ENCODE assay signal across 8 cellular contexts in the genomic region with DNA sequence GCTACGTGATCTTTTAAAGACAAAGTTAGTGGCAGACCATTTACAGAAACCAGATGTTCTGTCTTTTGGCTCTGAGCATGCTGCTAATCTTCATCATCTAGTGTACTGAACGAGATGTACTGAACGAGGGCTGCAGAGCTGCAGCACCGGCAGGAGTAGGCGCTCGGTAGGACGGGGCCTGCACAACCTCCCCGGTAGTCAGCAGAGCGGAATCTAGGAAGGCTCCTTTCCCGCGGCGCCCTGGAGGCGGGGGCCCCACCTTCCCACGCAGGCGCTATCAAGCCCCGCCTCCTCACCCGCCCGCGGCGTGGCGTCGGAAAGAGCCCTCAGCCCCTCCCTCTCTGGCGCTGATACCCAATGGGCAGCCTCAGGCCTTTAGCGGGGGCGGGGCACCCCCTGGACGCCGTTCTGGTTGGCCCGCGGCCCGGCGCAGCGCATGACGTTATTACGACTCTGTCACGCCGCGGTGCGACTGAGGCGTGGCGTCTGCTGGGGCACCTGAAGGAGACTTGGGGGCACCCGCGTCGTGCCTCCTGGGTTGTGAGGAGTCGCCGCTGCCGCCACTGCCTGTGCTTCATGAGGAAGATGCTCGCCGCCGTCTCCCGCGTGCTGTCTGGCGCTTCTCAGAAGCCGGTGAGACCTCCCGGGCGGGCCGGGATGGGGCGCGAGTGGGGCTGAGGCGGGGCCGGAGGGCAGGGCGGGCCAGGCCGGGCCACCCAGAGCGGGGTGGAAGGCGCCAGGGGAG. TPM values are rescaled to one million over a fixed set of nuclear protein-coding genes. Genes with fewer than 3 reads are reported as not detected.
DNase-seq lines count a peak whose midpoint lies in the region; ATAC-seq and TF ChIP-seq lines count a peak whose summit lies in the region.

A gene (plus strand): TSS at position 466 of the 745 bp plus-strand sequence. CDS start 111 bp downstream, at position 577.

- H3K27ac Mint-ChIP-seq in T-helper 1 cell treated with Interleukin-12 subunit alpha and Interleukin-12 subunit beta and Interleukin-4 antibody, amounts not matched to agents 30 μg/mL and 1 μg/mL, for 36 hours: peak within 1 kb of the TSS; percentile 90
- peak within 1 kb of the TSS; percentile 95 for H3K27ac Mint-ChIP-seq in progenitor cell of endocrine pancreas

- H3K27me3 ChIP-seq in heart right ventricle: peaks cover 0 to 4% (median 0%) of the 10 kb centered on the region in 7 donors

- H3K4me1 ChIP-seq in heart right ventricle: peaks cover 0 to 48% (median 8%) of the 10 kb centered on the region in 9 donors

- H3K27me3 Mint-ChIP-seq in T-helper 1 cell treated with Interleukin-12 subunit alpha and Interleukin-12 subunit beta and Interleukin-4 antibody, amounts not matched to agents 30 μg/mL and 1 μg/mL, for 36 hours (ENCODE audit: low read depth): no peaks in the 10 kb centered on the region
- no peaks in the 10 kb centered on the region for H3K27me3 Mint-ChIP-seq in progenitor cell of endocrine pancreas

- WGBS in heart right ventricle, 2 donors: 0% methylated on average over 33 to 56 of the region's 64 CpGs

- H3K4me1 Mint-ChIP-seq in T-helper 1 cell treated with Interleukin-12 subunit alpha and Interleukin-12 subunit beta and Interleukin-4 antibody, amounts not matched to agents 30 μg/mL and 1 μg/mL, for 36 hours (ENCODE audit: low read depth): peaks cover 11% of the 10 kb centered on the region
- peaks cover 10% of the 10 kb centered on the region for H3K4me1 Mint-ChIP-seq in progenitor cell of endocrine pancreas (ENCODE audit: low read depth)

- peak within 1 kb of the TSS; percentile 71 to 94 (median 90) for H3K27ac ChIP-seq in heart right ventricle

- H3K36me3 ChIP-seq in heart right ventricle: peaks cover 0 to under 1% (median 0%) of the 10 kb centered on the region in 9 donors

- no peaks in the 10 kb centered on the region for H3K9me3 ChIP-seq in heart right ventricle

- peak within 1 kb of the TSS; percentile 87 for H3K4me3 Mint-ChIP-seq in T-helper 1 cell treated with Interleukin-12 subunit alpha and Interleukin-12 subunit beta and Interleukin-4 antibody, amounts not matched to agents 30 μg/mL and 1 μg/mL, for 36 hours
- peak within 1 kb of the TSS; percentile 83 for H3K4me3 Mint-ChIP-seq in progenitor cell of endocrine pancreas (ENCODE audit: low read depth)

- intact Hi-C loops in heart right ventricle (cut with DNase I): no loop called here

- peak; percentile 87 for DNase-seq in GM13977 (ENCODE audit: low spot score)
- DNase-seq in NCI-H1694 (lab: John Stamatoyannopoulos, UW): peak; percentile 65
- DNase-seq in amniotic stem cell (lab: John Stamatoyannopoulos, UW): peak; percentile 80
- DNase-seq in heart right ventricle: peak; percentile 94
- DNase-seq in progenitor cell of endocrine pancreas (ENCODE audit: low spot score, unreplicated experiment): peak; percentile 83
- peak; percentile 94 for DNase-seq in ureter (ENCODE audit: low spot score)

- peak within 1 kb of the TSS; percentile 48 to 88 (median 80) for H3K4me3 ChIP-seq in heart right ventricle

- ATAC-seq in HG02884 (IDR thresholded peaks at IDR 0.05; ENCODE audit: unreplicated experiment) (peak; percentile 98), heart right ventricle (peak; percentile 97 to 99 (median 98))

- H3K36me3 Mint-ChIP-seq in T-helper 1 cell treated with Interleukin-12 subunit alpha and Interleukin-12 subunit beta and Interleukin-4 antibody, amounts not matched to agents 30 μg/mL and 1 μg/mL, for 36 hours (ENCODE audit: low read depth): peaks cover 2% of the 10 kb centered on the region
- peaks cover 3% of the 10 kb centered on the region for H3K36me3 Mint-ChIP-seq in progenitor cell of endocrine pancreas (ENCODE audit: insufficient read depth)

- no peaks in the 10 kb centered on the region for H3K9me3 Mint-ChIP-seq in T-helper 1 cell treated with Interleukin-12 subunit alpha and Interleukin-12 subunit beta and Interleukin-4 antibody, amounts not matched to agents 30 μg/mL and 1 μg/mL, for 36 hours
- H3K9me3 Mint-ChIP-seq in progenitor cell of endocrine pancreas (ENCODE audit: low read depth): peaks cover 3% of the 10 kb centered on the region

- in situ Hi-C loops in GM13977 (cut with MboI; ENCODE audit: low pct_unique_long_range_greater_than_20kb, low sequenced_read_pairs, unreplicated experiment): loop anchor here (25.0 kb wide), 1 partner anchor 306 kb away; no protein-coding TSS in a partner anchor

- TF ChIP-seq CTCF in GM13977 (IDR thresholded peaks at IDR 0.05; ENCODE audit: extremely low read depth, insufficient read depth, missing control alignments) (no peak), heart right ventricle (IDR thresholded peaks at IDR 0.05) (no peak), progenitor cell of endocrine pancreas (IDR thresholded peaks at IDR 0.05; ENCODE audit: unreplicated experiment) (no peak)

RNA-seq across cellular contexts. Expression of the gene that starts here (rescaled TPM):
- 1,000 to 10,000 TPM in 8 of 10 donors, 100 to 1,000 TPM in 2; 884 to 1,411 (median 1,066) TPM for total RNA-seq in heart right ventricle
- polyA plus RNA-seq in heart right ventricle: 1,000 to 10,000 TPM in 1 of 2 donors, 100 to 1,000 TPM in 1; 867 to 1,017 TPM
- total RNA-seq in progenitor cell of endocrine pancreas: 194 and 203 TPM in 2 replicates
- 126 TPM for total RNA-seq in ureter

Comparison
In these comparisons a context has a peak if more than half of its experiments do, and no peak if none do; other contexts are left out.
1. Peak in every context shown above with its lines: DNase-seq, ATAC-seq, H3K4me3 ChIP-seq and H3K27ac ChIP-seq.